In the genomic region with DNA sequence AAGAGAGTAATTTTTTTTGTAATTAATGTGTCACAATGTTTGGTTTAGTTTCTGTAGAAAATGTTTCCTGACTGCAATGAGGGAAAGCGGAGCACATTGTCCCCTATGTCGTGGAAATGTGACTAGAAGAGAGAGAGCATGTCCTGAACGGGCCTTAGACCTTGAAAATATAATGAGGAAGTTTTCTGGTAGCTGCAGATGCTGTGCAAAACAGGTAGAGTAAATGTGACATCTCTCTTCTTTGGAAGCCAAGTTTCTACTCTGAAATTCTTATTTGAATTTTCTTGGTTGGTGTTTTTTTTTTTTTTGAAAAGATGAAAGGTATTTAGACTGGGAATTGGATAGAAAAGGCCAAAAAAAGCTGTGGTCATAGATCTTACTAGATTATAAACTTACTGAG, we compare ENCODE assay signal across 24 cellular contexts. TPM values are rescaled to one million over a fixed set of nuclear protein-coding genes. Genes with fewer than 3 reads are reported as not detected.
A peak's percentile ranks its signal among the peaks of the same experiment; 100 is the strongest.
DNase-seq lines count a peak whose midpoint lies in the region; ATAC-seq and TF ChIP-seq lines count a peak whose summit lies in the region.
"Had no signal": no experiment of that assay in that cellular context is flagged by ENCODE, and none has a peak within 500 bp of the region (broad histone marks: within the 10 kb centered on the region; RNA-seq: fewer than 3 reads in every experiment).

No MANE protein-coding gene starts in this region.

- H3K4me1 Mint-ChIP-seq in activated CD8-positive, alpha-beta memory T cell treated with anti-CD3 and anti-CD28 coated beads, Interleukin-2, amount 10 ng/mL, durations not matched to agents 7 days and 5 days = peaks cover 21% of the 10 kb centered on the region
- H3K4me1 Mint-ChIP-seq in CD8-positive, alpha-beta T cell (ENCODE audit: low read depth) = peaks cover 67% of the 10 kb centered on the region
- peaks cover 32% of the 10 kb centered on the region for H3K4me1 Mint-ChIP-seq in activated CD4-positive, alpha-beta memory T cell treated with anti-CD3 and anti-CD28 coated beads, Interleukin-2, amount 10 ng/mL, durations not matched to agents 7 days and 5 days
- H3K4me1 Mint-ChIP-seq in naive B cell = peaks cover 13 to 36% (median 19%) of the 10 kb centered on the region in 3 donors
- H3K4me1 Mint-ChIP-seq: GM23338 had no signal

- H3K9me3 Mint-ChIP-seq in activated CD8-positive, alpha-beta memory T cell treated with anti-CD3 and anti-CD28 coated beads, Interleukin-2, amount 10 ng/mL, durations not matched to agents 7 days and 5 days (ENCODE audit: low read depth) = no peaks in the 10 kb centered on the region
- no peaks in the 10 kb centered on the region for H3K9me3 Mint-ChIP-seq in CD8-positive, alpha-beta T cell
- no peaks in the 10 kb centered on the region for H3K9me3 Mint-ChIP-seq in activated CD4-positive, alpha-beta memory T cell treated with anti-CD3 and anti-CD28 coated beads, Interleukin-2, amount 10 ng/mL, durations not matched to agents 7 days and 5 days
- no peaks in the 10 kb centered on the region for H3K9me3 Mint-ChIP-seq in naive B cell
- H3K9me3 Mint-ChIP-seq: CD4-positive, CD25-positive, alpha-beta regulatory T cell; GM23338 had no signal

- H3K27ac Mint-ChIP-seq in activated CD8-positive, alpha-beta memory T cell treated with anti-CD3 and anti-CD28 coated beads, Interleukin-2, amount 10 ng/mL, durations not matched to agents 7 days and 5 days = peak overlapping the region; percentile 49
- peak overlapping the region; percentile 32 for H3K27ac Mint-ChIP-seq in CD8-positive, alpha-beta T cell
- H3K27ac Mint-ChIP-seq in activated CD4-positive, alpha-beta memory T cell treated with anti-CD3 and anti-CD28 coated beads, Interleukin-2, amount 10 ng/mL, durations not matched to agents 7 days and 5 days = peak overlapping the region; percentile 28
- no peak overlapping the region for H3K27ac Mint-ChIP-seq in naive B cell
- H3K27ac Mint-ChIP-seq: GM23338 had no signal

- no peaks in the 10 kb centered on the region for H3K27me3 ChIP-seq in CD8-positive, alpha-beta T cell (ENCODE audit: insufficient read depth, low read length)
- H3K27me3 ChIP-seq: BE2C, Peyer's patch had no signal

- ATAC-seq in activated CD8-positive, alpha-beta memory T cell treated with anti-CD3 and anti-CD28 coated beads, Interleukin-2, amount 10 ng/mL, durations not matched to agents 7 days and 5 days = no peak
- no peak for ATAC-seq in CD8-positive, alpha-beta T cell
- ATAC-seq in naive B cell (ENCODE audit: low read depth in 2 of 2) = peak; percentile 33 to 37
- ATAC-seq: GM12878, GM23338 had no signal

- no peaks in the 10 kb centered on the region for H3K9me3 ChIP-seq in CD8-positive, alpha-beta T cell (ENCODE audit: low read length)
- H3K9me3 ChIP-seq: BE2C, Caco-2, Peyer's patch had no signal

- H3K4me3 ChIP-seq in CD8-positive, alpha-beta T cell (ENCODE audit: low read depth, low read length) = no peak overlapping the region
- H3K4me3 ChIP-seq: GM12878, GM23338, Peyer's patch had no signal

- H3K27ac ChIP-seq in CD8-positive, alpha-beta T cell (ENCODE audit: low read depth, low read length) = no peak overlapping the region
- H3K27ac ChIP-seq: Peyer's patch had no signal

- DNase-seq in activated CD8-positive, alpha-beta memory T cell treated with anti-CD3 and anti-CD28 coated beads, Interleukin-2, amount 10 ng/mL, durations not matched to agents 7 days and 5 days = no peak
- DNase-seq in activated CD8-positive, alpha-beta memory T cell treated with anti-CD3 and anti-CD28 coated beads for 24 hours = no peak
- DNase-seq in CD8-positive, alpha-beta T cell = no peak
- DNase-seq in activated CD4-positive, alpha-beta memory T cell treated with anti-CD3 and anti-CD28 coated beads, Interleukin-2, amount 10 ng/mL, durations not matched to agents 7 days and 5 days = no peak
- DNase-seq in naive B cell (no peak), GM10248 (ENCODE audit: extremely low spot score) (no peak), cerebellar cortex (ENCODE audit: low spot score) (no peak), DMS79 treated with DMSO at 0.1 percent for 48 hours (lab: John Stamatoyannopoulos, UW) (no peak)
- DNase-seq: BE2C; Caco-2; CD4-positive, CD25-positive, alpha-beta regulatory T cell; DMS153; GF-D8; HCEC 1CT; NCI-H1092 treated with DMSO at 0.1 percent for 48 hours; NCI-H146; NCI-H2029 treated with DMSO at 0.1 percent for 48 hours; NCI-H2171; NCI-H446; NCI-H69; NK-92 treated with Interleukin-12 subunit alpha and Interleukin-12 subunit beta, amount 100 ng/mL, for 24 hours; Peyer's patch had no signal

- intact Hi-C loops in CD8-positive, alpha-beta T cell (cut with DNase I, micrococcal nuclease) = loop anchor here in 1 of 2 experiments (5.0 kb wide), 1 partner anchor 264 kb away; no protein-coding TSS in a partner anchor

- H3K4me1 ChIP-seq in CD8-positive, alpha-beta T cell (ENCODE audit: insufficient read depth, low read length) = peaks cover 19% of the 10 kb centered on the region
- H3K4me1 ChIP-seq: BE2C, Caco-2, Peyer's patch had no signal

- CTCF ChIA-PET in activated CD8-positive, alpha-beta memory T cell treated with anti-CD3 and anti-CD28 coated beads, Interleukin-2, amount 10 ng/mL, durations not matched to agents 7 days and 5 days (lab: Charles Lee) = interaction anchor here (0.8 to 1.3 kb wide), 4 partner anchors 8 to 135 kb away, joined by 3 read pairs; no protein-coding TSS in a partner anchor
- CTCF ChIA-PET in CD8-positive, alpha-beta T cell (lab: Charles Lee) = no interaction called here
- CTCF ChIA-PET in activated CD4-positive, alpha-beta memory T cell treated with anti-CD3 and anti-CD28 coated beads, Interleukin-2, amount 10 ng/mL, durations not matched to agents 7 days and 5 days (lab: Charles Lee) = interaction anchor here (0.8 to 1.3 kb wide), 3 partner anchors 15 to 169 kb away, joined by 3 to 6 read pairs (median 3); a partner anchor contains a TSS
- CTCF ChIA-PET in GM10248 (lab: Yijun Ruan, JAX) = interaction anchor here (1.1 to 1.2 kb wide), 2 partner anchors 89 to 135 kb away, joined by 3 read pairs; no protein-coding TSS in a partner anchor

- no peaks in the 10 kb centered on the region for H3K27me3 Mint-ChIP-seq in activated CD8-positive, alpha-beta memory T cell treated with anti-CD3 and anti-CD28 coated beads, Interleukin-2, amount 10 ng/mL, durations not matched to agents 7 days and 5 days
- no peaks in the 10 kb centered on the region for H3K27me3 Mint-ChIP-seq in CD8-positive, alpha-beta T cell (ENCODE audit: low read depth)
- H3K27me3 Mint-ChIP-seq in activated CD4-positive, alpha-beta memory T cell treated with anti-CD3 and anti-CD28 coated beads, Interleukin-2, amount 10 ng/mL, durations not matched to agents 7 days and 5 days = no peaks in the 10 kb centered on the region
- H3K27me3 Mint-ChIP-seq in naive B cell = no peaks in the 10 kb centered on the region
- H3K27me3 Mint-ChIP-seq: CD4-positive, CD25-positive, alpha-beta regulatory T cell had no signal

- peaks cover 5% of the 10 kb centered on the region for H3K36me3 ChIP-seq in CD8-positive, alpha-beta T cell (ENCODE audit: insufficient read depth, low read length)
- H3K36me3 ChIP-seq: BE2C had no signal

- H3K36me3 Mint-ChIP-seq in activated CD8-positive, alpha-beta memory T cell treated with anti-CD3 and anti-CD28 coated beads, Interleukin-2, amount 10 ng/mL, durations not matched to agents 7 days and 5 days = peaks cover 37% of the 10 kb centered on the region
- peaks cover 68% of the 10 kb centered on the region for H3K36me3 Mint-ChIP-seq in CD8-positive, alpha-beta T cell
- H3K36me3 Mint-ChIP-seq in activated CD4-positive, alpha-beta memory T cell treated with anti-CD3 and anti-CD28 coated beads, Interleukin-2, amount 10 ng/mL, durations not matched to agents 7 days and 5 days (ENCODE audit: low read depth) = peaks cover 44% of the 10 kb centered on the region
- H3K36me3 Mint-ChIP-seq in naive B cell = peaks cover 14 to 15% of the 10 kb centered on the region in 2 donors

- POLR2A ChIA-PET in CD8-positive, alpha-beta T cell (lab: Charles Lee) = no interaction called here
- POLR2A ChIA-PET in activated CD4-positive, alpha-beta memory T cell treated with anti-CD3 and anti-CD28 coated beads, Interleukin-2, amount 10 ng/mL, durations not matched to agents 7 days and 5 days (lab: Charles Lee) = interaction anchor here (1.6 kb wide), 1 partner anchor 18 kb away, joined by 6 read pairs; no protein-coding TSS in a partner anchor
- POLR2A ChIA-PET in GM10248 (lab: Yijun Ruan, JAX) = interaction anchor here (0.7 kb wide), 1 partner anchor 240 kb away, joined by 3 read pairs; no protein-coding TSS in a partner anchor

- no peak for TF ChIP-seq CTCF in CD8-positive, alpha-beta T cell (IDR thresholded peaks at IDR 0.05)
- no peak for TF ChIP-seq CTCF in GM10248 (IDR thresholded peaks at IDR 0.05; ENCODE audit: control extremely low read depth, extremely low read depth, low read depth, missing control alignments)

- H3K4me3 Mint-ChIP-seq in activated CD8-positive, alpha-beta memory T cell treated with anti-CD3 and anti-CD28 coated beads, Interleukin-2, amount 10 ng/mL, durations not matched to agents 7 days and 5 days = no peak overlapping the region
- no peak overlapping the region for H3K4me3 Mint-ChIP-seq in CD8-positive, alpha-beta T cell
- no peak overlapping the region for H3K4me3 Mint-ChIP-seq in activated CD4-positive, alpha-beta memory T cell treated with anti-CD3 and anti-CD28 coated beads, Interleukin-2, amount 10 ng/mL, durations not matched to agents 7 days and 5 days
- no peak overlapping the region for H3K4me3 Mint-ChIP-seq in naive B cell
- H3K4me3 Mint-ChIP-seq: GM23338 had no signal

RNA-seq across cellular contexts. Expression of a gene that starts 20.0 kb away (rescaled TPM):
- total RNA-seq in activated CD8-positive, alpha-beta memory T cell treated with anti-CD3 and anti-CD28 coated beads, Interleukin-2, amount 10 ng/mL, durations not matched to agents 7 days and 5 days = 10 to 100 TPM; 62.1 to 72.9 TPM
- 100 to 1,000 TPM; 198 to 219 TPM for total RNA-seq in CD8-positive, alpha-beta T cell
- total RNA-seq in activated CD4-positive, alpha-beta memory T cell treated with anti-CD3 and anti-CD28 coated beads, Interleukin-2, amount 10 ng/mL, durations not matched to agents 7 days and 5 days = 10 to 100 TPM; 64.6 to 67.0 TPM
- 10 to 100 TPM; 53.3 to 76.0 (median 60.5) TPM for polyA plus RNA-seq in naive B cell (ENCODE audit: low read depth in 6 of 6)

Comparison
In these comparisons a context has a peak if more than half of its experiments do, and no peak if none do; other contexts are left out.
1. ATAC-seq: peak in naive B cell (2 of 2); none in activated CD8-positive, alpha-beta memory T cell treated with anti-CD3 and anti-CD28 coated beads, Interleukin-2, amount 10 ng/mL, durations not matched to agents 7 days and 5 days (single experiment) and CD8-positive, alpha-beta T cell (single experiment).
2. H3K27ac Mint-ChIP-seq: peak in activated CD8-positive, alpha-beta memory T cell treated with anti-CD3 and anti-CD28 coated beads, Interleukin-2, amount 10 ng/mL, durations not matched to agents 7 days and 5 days (single experiment), CD8-positive, alpha-beta T cell (single experiment) and activated CD4-positive, alpha-beta memory T cell treated with anti-CD3 and anti-CD28 coated beads, Interleukin-2, amount 10 ng/mL, durations not matched to agents 7 days and 5 days (single experiment); none in naive B cell (0 of 6).